Comparison of ENCODE assay signal across 11 cellular contexts in genomic region chr1:108896160-108897150, GRCh38. TPM values are rescaled to one million over a fixed set of nuclear protein-coding genes. Genes with fewer than 3 reads are reported as not detected.
DNase-seq lines count a peak whose midpoint lies in the region; ATAC-seq and TF ChIP-seq lines count a peak whose summit lies in the region.
"Had no signal": no experiment of that assay in that cellular context is flagged by ENCODE, and none has a peak within 500 bp of the region (broad histone marks: within the 10 kb centered on the region; RNA-seq: fewer than 3 reads in every experiment).

No MANE protein-coding gene starts in this region.

- H3K9me3 ChIP-seq in esophagus muscularis mucosa, result no peaks in the 10 kb centered on the region
- no peaks in the 10 kb centered on the region for H3K9me3 ChIP-seq in testis

- H3K4me1 ChIP-seq in esophagus muscularis mucosa, result peaks cover 0 to 44% (median 38%) of the 10 kb centered on the region in 4 donors
- H3K4me1 ChIP-seq in testis, result no peaks in the 10 kb centered on the region

- peak overlapping the region; percentile 79 for H3K27ac Mint-ChIP-seq in osteocyte (ENCODE audit: unreplicated experiment)
- H3K27ac Mint-ChIP-seq: activated CD8-positive, alpha-beta T cell treated with anti-CD3 and anti-CD28 coated beads, Interleukin-2, amount 10 ng/mL, durations not matched to agents 7 days and 5 days had no signal

- peak; percentile 41 for DNase-seq in EL
- peak; percentile 97 for DNase-seq in NCI-H526 treated with DMSO at 0.1 percent for 48 hours (lab: John Stamatoyannopoulos, UW)
- no peak for DNase-seq in esophagus muscularis mucosa (ENCODE audit: extremely low spot score)
- DNase-seq in osteocyte (ENCODE audit: extremely low spot score, unreplicated experiment), result no peak
- no peak for DNase-seq in left lobe of liver (ENCODE audit: low spot score)
- DNase-seq in testis, result no peak
- DNase-seq in NCI-H2196 treated with DMSO at 0.1 percent for 48 hours (lab: John Stamatoyannopoulos, UW; ENCODE audit: unreplicated experiment), result no peak
- DNase-seq: activated CD8-positive, alpha-beta T cell treated with anti-CD3 and anti-CD28 coated beads, Interleukin-2, amount 10 ng/mL, durations not matched to agents 7 days and 5 days; COR-L47 had no signal

- H3K36me3 ChIP-seq in esophagus muscularis mucosa (peaks cover 0 to 25% (median 8%) of the 10 kb centered on the region in 4 donors), testis (ENCODE audit: low read depth, missing control alignments) (no peaks in the 10 kb centered on the region)

- H3K27me3 ChIP-seq in esophagus muscularis mucosa, result no peaks in the 10 kb centered on the region
- no peaks in the 10 kb centered on the region for H3K27me3 ChIP-seq in testis

- peak overlapping the region in 2 of 4 donors; percentile 14 to 19 for H3K4me3 ChIP-seq in esophagus muscularis mucosa
- no peak overlapping the region for H3K4me3 ChIP-seq in testis

- peaks cover 4% of the 10 kb centered on the region for H3K36me3 Mint-ChIP-seq in osteocyte (ENCODE audit: unreplicated experiment)

- H3K4me3 Mint-ChIP-seq in osteocyte (ENCODE audit: unreplicated experiment), result no peak overlapping the region
- H3K4me3 Mint-ChIP-seq: activated CD8-positive, alpha-beta T cell treated with anti-CD3 and anti-CD28 coated beads, Interleukin-2, amount 10 ng/mL, durations not matched to agents 7 days and 5 days had no signal

- no peak for TF ChIP-seq EP300 in esophagus muscularis mucosa (IDR thresholded peaks at IDR 0.05)

- ATAC-seq in left lobe of liver (no peak), HG02981 (IDR thresholded peaks at IDR 0.05; ENCODE audit: unreplicated experiment) (no peak)
- ATAC-seq: activated CD8-positive, alpha-beta T cell treated with anti-CD3 and anti-CD28 coated beads, Interleukin-2, amount 10 ng/mL, durations not matched to agents 7 days and 5 days had no signal

- TF ChIP-seq CTCF in esophagus muscularis mucosa (IDR thresholded peaks at IDR 0.05) (no peak), osteocyte (IDR thresholded peaks at IDR 0.05) (no peak), testis (IDR thresholded peaks at IDR 0.05) (no peak)

- WGBS in esophagus muscularis mucosa, result 41% methylated on average over 10 of the region's 10 CpGs
- WGBS in testis, 2 donors, result 60 to 72% methylated on average over 10 of the region's 10 CpGs

- H3K27ac ChIP-seq in esophagus muscularis mucosa (replicated peaks in 1 of 4) (peak overlapping the region; percentile 67 to 74 (median 72)), testis (no peak overlapping the region)

- no peak for TF ChIP-seq POLR2A in esophagus muscularis mucosa (IDR thresholded peaks at IDR 0.05; ENCODE audit: low read depth)
- TF ChIP-seq POLR2A in testis (IDR thresholded peaks at IDR 0.05), result no peak

- H3K9me3 Mint-ChIP-seq in osteocyte (ENCODE audit: unreplicated experiment), result no peaks in the 10 kb centered on the region

- H3K4me1 Mint-ChIP-seq in osteocyte (ENCODE audit: unreplicated experiment), result peaks cover 39% of the 10 kb centered on the region

- intact Hi-C loops in esophagus muscularis mucosa (cut with DNase I) (loop anchor here (5.0 kb wide), 1 partner anchor 149 kb away; the partner anchor contains the start of gene STXBP3), testis (cut with DNase I; ENCODE audit: low total_unique reads) (no loop called here)

- H3K27me3 Mint-ChIP-seq in osteocyte (ENCODE audit: unreplicated experiment), result no peaks in the 10 kb centered on the region

RNA-seq across cellular contexts. Expression of gene GPSM2, which starts 19.7 kb away (rescaled TPM):
- total RNA-seq in esophagus muscularis mucosa (100 to 1,000 TPM in 2 of 4 donors, 10 to 100 TPM in 2; 59.8 to 105 (median 90.9) TPM), osteocyte (37.1 and 40.9 TPM in 2 replicates), left lobe of liver (0.20 TPM), testis (10 to 100 TPM; 18.1 to 19.4 TPM)
- 20.8 TPM for polyA plus RNA-seq in testis (ENCODE audit: insufficient read depth, low read depth, low replicate concordance)

RNA-seq across cellular contexts. Expression of gene AKNAD1, which starts 39.6 kb away (rescaled TPM):
- total RNA-seq in esophagus muscularis mucosa, result 1 to 10 TPM in 3 of 4 donors, under 1 TPM in 1; 0.13 to 7.5 (median 1.5) TPM
- total RNA-seq in osteocyte, result 0.70 and 1.1 TPM in 2 replicates
- not detected for total RNA-seq in left lobe of liver
- total RNA-seq in testis, result 1 to 10 TPM; 3.8 to 8.1 TPM
- 9.8 TPM for polyA plus RNA-seq in testis (ENCODE audit: insufficient read depth, low read depth, low replicate concordance)
- total RNA-seq: activated CD8-positive, alpha-beta T cell treated with anti-CD3 and anti-CD28 coated beads, Interleukin-2, amount 10 ng/mL, durations not matched to agents 7 days and 5 days; epithelial cell of proximal tubule had no signal

Comparison
In these comparisons a context has a peak if more than half of its experiments do, and no peak if none do; other contexts are left out.
1. DNase-seq: peak in EL (single experiment) and NCI-H526 treated with DMSO at 0.1 percent for 48 hours (single experiment); none in esophagus muscularis mucosa (single experiment), osteocyte (single experiment), left lobe of liver (single experiment), testis (single experiment) and NCI-H2196 treated with DMSO at 0.1 percent for 48 hours (single experiment).
2. H3K27ac ChIP-seq: peak in esophagus muscularis mucosa (4 of 4); none in testis (0 of 2).
3. RNA of gene GPSM2, which starts 19.7 kb away (total RNA-seq): 59.8 to 105 TPM in esophagus muscularis mucosa, 37.1 to 40.9 TPM in osteocyte and 18.1 to 19.4 TPM in testis; 0.20 TPM in left lobe of liver (single experiment); every median in the first group is over 10 times any median in the second.